In the genomic region with DNA sequence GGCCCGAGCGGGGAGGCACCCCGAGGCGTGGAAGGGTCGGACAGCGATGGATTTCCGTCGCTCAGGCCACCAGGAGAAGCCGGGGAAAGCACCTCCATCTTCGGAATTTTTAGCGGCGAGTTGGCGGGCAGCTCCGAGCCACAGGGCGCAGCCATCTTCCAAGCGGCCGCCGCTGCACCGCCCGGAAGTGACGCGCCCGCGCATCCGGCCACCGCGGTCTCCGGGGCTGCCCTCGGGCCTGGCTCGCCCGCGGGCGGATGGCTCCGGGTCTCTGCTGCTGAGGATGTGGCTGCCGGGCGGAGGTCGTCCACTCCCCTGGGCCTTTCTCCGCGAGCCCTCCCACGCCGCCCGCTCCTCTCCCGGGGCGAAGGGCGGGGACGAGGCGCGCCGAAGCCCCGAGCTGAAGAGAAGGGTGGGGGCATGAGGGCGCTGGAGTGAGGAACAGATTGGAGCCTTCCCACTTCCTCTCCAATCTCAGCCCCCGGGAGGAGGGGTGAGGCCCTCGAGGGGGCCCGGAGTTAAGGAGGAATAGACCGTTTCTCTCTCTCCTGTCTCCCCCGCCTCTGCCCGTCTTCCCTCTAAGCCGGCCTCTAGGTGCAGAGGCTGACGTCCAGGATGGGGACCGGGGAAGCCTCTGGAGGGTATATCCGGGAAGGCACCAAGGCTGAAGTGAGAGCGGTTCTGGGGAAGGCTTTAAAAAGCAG, we compare ENCODE assay signal across 8 cellular contexts. TPM values are rescaled to one million over a fixed set of nuclear protein-coding genes. Genes with fewer than 3 reads are reported as not detected.
DNase-seq lines count a peak whose midpoint lies in the region; ATAC-seq and TF ChIP-seq lines count a peak whose summit lies in the region.

A gene (minus strand): TSS at position 181 of the 704 bp plus-strand sequence. CDS start 26 bp downstream, at position 155.

- H3K27ac Mint-ChIP-seq in activated CD4-positive, alpha-beta T cell treated with anti-CD3 and anti-CD28 coated beads, Interleukin-2, amount 10 ng/mL, durations not matched to agents 24 days and 14 days, result peak within 1 kb of the TSS; percentile 90

- no peaks in the 10 kb centered on the region for H3K36me3 Mint-ChIP-seq in activated CD4-positive, alpha-beta T cell treated with anti-CD3 and anti-CD28 coated beads, Interleukin-2, amount 10 ng/mL, durations not matched to agents 24 days and 14 days (ENCODE audit: low read depth)

- peak within 1 kb of the TSS; percentile 96 to 99 for H3K27ac ChIP-seq in coronary artery

- H3K4me1 Mint-ChIP-seq in activated CD4-positive, alpha-beta T cell treated with anti-CD3 and anti-CD28 coated beads, Interleukin-2, amount 10 ng/mL, durations not matched to agents 24 days and 14 days, result peaks cover 21% of the 10 kb centered on the region

- TF ChIP-seq CTCF in AG09309 (IDR thresholded peaks at IDR 0.05; ENCODE audit: control insufficient read depth, insufficient read depth, low read depth, low read length, missing control alignments) (no peak), coronary artery (IDR thresholded peaks at IDR 0.05) (no peak)

- ATAC-seq in GM18873 (IDR thresholded peaks at IDR 0.05; ENCODE audit: low FRiP score, unreplicated experiment) (peak; percentile 63), HG03108 (IDR thresholded peaks at IDR 0.05; ENCODE audit: unreplicated experiment) (peak; percentile 85), left lobe of liver (peak; percentile 96)

- H3K4me3 Mint-ChIP-seq in activated CD4-positive, alpha-beta T cell treated with anti-CD3 and anti-CD28 coated beads, Interleukin-2, amount 10 ng/mL, durations not matched to agents 24 days and 14 days, result peak within 1 kb of the TSS; percentile 95

- H3K4me3 ChIP-seq in AG09309 (ENCODE audit: control insufficient read depth, low read depth, low read length), result peak within 1 kb of the TSS; percentile 76
- H3K4me3 ChIP-seq in coronary artery, result peak within 1 kb of the TSS; percentile 98

- peaks cover 16% of the 10 kb centered on the region for H3K27me3 Mint-ChIP-seq in activated CD4-positive, alpha-beta T cell treated with anti-CD3 and anti-CD28 coated beads, Interleukin-2, amount 10 ng/mL, durations not matched to agents 24 days and 14 days

- DNase-seq in AG09309 (ENCODE audit: low read depth) (no peak), NCI-H460 (ENCODE audit: extremely low read depth, low read depth) (peak; percentile 36), coronary artery (ENCODE audit: low spot score) (peak; percentile 90), left lobe of liver (ENCODE audit: low spot score) (peak; percentile 79)
- peak; percentile 96 for DNase-seq in activated CD4-positive, alpha-beta T cell treated with anti-CD3 and anti-CD28 coated beads, Interleukin-2, amount 10 ng/mL, durations not matched to agents 24 days and 14 days
- DNase-seq in stimulated activated CD4-positive, alpha-beta T cell treated with anti-CD3 and anti-CD28 coated beads, Interleukin-2, amount 100 ng/mL, for 4 hours (ENCODE audit: low read depth), result peak; percentile 62

- intact Hi-C loops in activated CD4-positive, alpha-beta T cell treated with anti-CD3 and anti-CD28 coated beads, Interleukin-2, amount 10 ng/mL, durations not matched to agents 24 days and 14 days (cut with micrococcal nuclease), result loop anchor here (1.0 to 2.0 kb wide), 6 partner anchors 8 to 127 kb away; a partner anchor contains a TSS

- H3K9me3 Mint-ChIP-seq in activated CD4-positive, alpha-beta T cell treated with anti-CD3 and anti-CD28 coated beads, Interleukin-2, amount 10 ng/mL, durations not matched to agents 24 days and 14 days, result no peaks in the 10 kb centered on the region

RNA-seq across cellular contexts. Expression of the gene that starts here (rescaled TPM):
- 5.1 and 8.0 TPM in 2 replicates for total RNA-seq in NCI-H460 (2014; rRNA removed; shearing (Covaris generic))
- polyA plus RNA-seq in NCI-H460 (2014; cell fraction: nucleus; rRNA removed), result 19.9 and 22.9 TPM in 2 replicates
- total RNA-seq in activated CD4-positive, alpha-beta T cell treated with anti-CD3 and anti-CD28 coated beads, Interleukin-2, amount 10 ng/mL, durations not matched to agents 24 days and 14 days, result 10.6 TPM in 2 replicates
- 4.9 TPM for total RNA-seq in left lobe of liver
